In the genomic region with DNA sequence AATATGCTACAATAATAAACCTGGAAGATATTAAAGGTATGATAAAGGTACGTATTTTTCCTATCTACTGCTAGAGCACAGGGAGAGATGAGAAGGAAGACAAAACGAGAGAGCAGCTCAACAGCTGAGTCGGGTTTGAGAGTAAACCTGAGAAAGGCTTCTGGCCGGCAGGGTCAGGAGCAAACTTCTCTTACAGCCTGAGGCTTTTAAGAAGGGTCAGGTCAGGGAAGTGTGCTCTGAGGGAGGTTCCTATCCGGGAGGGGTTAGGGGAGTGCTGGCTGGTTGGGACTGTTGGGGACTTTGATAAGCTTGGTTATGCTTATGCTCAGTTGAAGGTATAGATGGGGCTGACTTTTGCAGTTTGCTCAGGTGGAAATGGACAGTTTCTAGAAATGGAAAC, we compare ENCODE assay signal across 19 cellular contexts.
DNase-seq lines count a peak whose midpoint lies in the region; ATAC-seq and TF ChIP-seq lines count a peak whose summit lies in the region.
"Had no signal": no experiment of that assay in that cellular context is flagged by ENCODE, and none has a peak within 500 bp of the region (broad histone marks: within the 10 kb centered on the region; RNA-seq: fewer than 3 reads in every experiment).

No MANE protein-coding gene starts in this region.

- H3K27me3 ChIP-seq in GM23338 (ENCODE audit: insufficient read depth) (no peaks in the 10 kb centered on the region), neuronal stem cell (ENCODE audit: control insufficient read depth in 3 of 3, insufficient read depth in 3 of 3, low read depth in 1 of 3, low read length in 3 of 3) (no peaks in the 10 kb centered on the region), WERI-Rb-1 (ENCODE audit: insufficient read depth, low read depth, severe bottlenecking) (no peaks in the 10 kb centered on the region)
- H3K27me3 ChIP-seq: BE2C, MG63 had no signal

- H3K27ac Mint-ChIP-seq in GM23338 = no peak overlapping the region
- H3K27ac Mint-ChIP-seq: CD4-positive, CD25-positive, alpha-beta regulatory T cell had no signal

- H3K4me2 ChIP-seq in GM23338 (no peak overlapping the region), neuronal stem cell (ENCODE audit: insufficient read depth, low read length, poor library complexity, severe bottlenecking) (no peak overlapping the region)
- H3K4me2 ChIP-seq: A549 had no signal

- ATAC-seq in GM23338 = peak; percentile 75
- ATAC-seq: A549 had no signal

- H3K4me1 ChIP-seq in GM23338 (ENCODE audit: insufficient read depth) (no peaks in the 10 kb centered on the region), neuronal stem cell (ENCODE audit: control insufficient read depth in 2 of 2, insufficient read depth in 1 of 2, low read depth in 1 of 2, low read length in 2 of 2) (no peaks in the 10 kb centered on the region)
- H3K4me1 ChIP-seq: A549, BE2C had no signal

- H3K9me3 Mint-ChIP-seq in GM23338 = no peaks in the 10 kb centered on the region

- H3K18ac ChIP-seq in neuronal stem cell (ENCODE audit: low read length) = no peak overlapping the region

- H3K9me3 ChIP-seq in neuronal stem cell (replicated peaks in 1 of 2; ENCODE audit: control insufficient read depth in 2 of 2, insufficient read depth in 1 of 2, low read depth in 1 of 2, low read length in 2 of 2) = no peaks in the 10 kb centered on the region
- no peaks in the 10 kb centered on the region for H3K9me3 ChIP-seq in WERI-Rb-1 (ENCODE audit: severe bottlenecking)
- H3K9me3 ChIP-seq: A549, BE2C, MG63 had no signal

- no peaks in the 10 kb centered on the region for H3K4me1 Mint-ChIP-seq in GM23338
- H3K4me1 Mint-ChIP-seq: CD4-positive, CD25-positive, alpha-beta regulatory T cell had no signal

- H2AFZ ChIP-seq in GM23338 (no peak overlapping the region), neuronal stem cell (ENCODE audit: low read length) (peak overlapping the region; percentile 5)

- no peaks in the 10 kb centered on the region for H3F3A ChIP-seq in GM23338 (replicated peaks; ENCODE audit: low read depth)

- H3K79me2 ChIP-seq in GM23338 (replicated peaks; ENCODE audit: insufficient read depth) = no peaks in the 10 kb centered on the region

- no peak overlapping the region for H2BK12ac ChIP-seq in neuronal stem cell (ENCODE audit: low read length)

- H3K27ac ChIP-seq in GM23338 (ENCODE audit: low read depth) (no peak overlapping the region), neuronal stem cell (replicated peaks; ENCODE audit: low read length) (no peak overlapping the region), WERI-Rb-1 (no peak overlapping the region)
- H3K27ac ChIP-seq: A549, RWPE1 had no signal

- H2BK5ac ChIP-seq in neuronal stem cell (ENCODE audit: low read length) = no peak overlapping the region

- H4K91ac ChIP-seq in neuronal stem cell (ENCODE audit: low read depth, low read length, poor library complexity) = no peak overlapping the region

- no peaks in the 10 kb centered on the region for H3K27me3 Mint-ChIP-seq in GM23338 (ENCODE audit: insufficient read depth, low read depth, poor library complexity)
- H3K27me3 Mint-ChIP-seq: CD4-positive, CD25-positive, alpha-beta regulatory T cell had no signal

- no peak overlapping the region for H2BK120ac ChIP-seq in neuronal stem cell (ENCODE audit: low read depth, low read length)

- H2BK15ac ChIP-seq in neuronal stem cell (ENCODE audit: low read length) = no peak overlapping the region

- TF ChIP-seq CTCF in GM23338 (conservative IDR thresholded peaks at IDR 0.05; ENCODE audit: low read depth in 2 of 2) (no peak), WERI-Rb-1 (IDR thresholded peaks at IDR 0.05; ENCODE audit: low read depth, low read length) (no peak)

- H3K36me3 ChIP-seq in GM23338 (ENCODE audit: insufficient read depth) = no peaks in the 10 kb centered on the region
- H3K36me3 ChIP-seq in neuronal stem cell (replicated peaks in 1 of 2; ENCODE audit: control insufficient read depth in 2 of 2, insufficient read depth in 2 of 2, low read length in 2 of 2) = no peaks in the 10 kb centered on the region
- H3K36me3 ChIP-seq in WERI-Rb-1 = no peaks in the 10 kb centered on the region
- H3K36me3 ChIP-seq: BE2C, MG63 had no signal

- peak; percentile 34 for DNase-seq in GM23338 (ENCODE audit: low spot score)
- DNase-seq in SK-N-DZ (ENCODE audit: low spot score) = peak; percentile 2
- peak; percentile 10 for DNase-seq in iPS-NIHi7 (ENCODE audit: extremely low spot score)
- no peak for DNase-seq in neuronal stem cell (ENCODE audit: low spot score)
- no peak for DNase-seq in WERI-Rb-1
- no peak for DNase-seq in activated CD8-positive, alpha-beta memory T cell treated with anti-CD3 and anti-CD28 coated beads, Interleukin-2, amount 50 U/mL, for 48 hours
- DNase-seq in NCI-H526 (lab: John Stamatoyannopoulos, UW) = no peak
- DNase-seq: BE2C; CD4-positive, CD25-positive, alpha-beta regulatory T cell; DMS79; MG63; NCI-H1417; NCI-H1694 treated with DMSO at 0.1 percent for 48 hours; NCI-H2081 treated with DMSO at 0.1 percent for 48 hours; NCI-H446; NCI-H526 treated with DMSO at 0.1 percent for 48 hours; SIG-M5 had no signal

- WGBS in neuronal stem cell (ENCODE audit: extremely low coverage in 2 of 2, insufficient read length in 2 of 2, insufficient replicate concordance in 1 of 2), 2 donors = no CpG with 5 or more reads among the region's 5 CpGs

- no peak overlapping the region for H3K4ac ChIP-seq in neuronal stem cell (ENCODE audit: low read length)

- no peak overlapping the region for H2AK5ac ChIP-seq in neuronal stem cell (ENCODE audit: low read depth, low read length)

- H4K20me1 ChIP-seq in GM23338 (replicated peaks; ENCODE audit: insufficient read depth) = no peaks in the 10 kb centered on the region

- H4K8ac ChIP-seq in neuronal stem cell (ENCODE audit: low read depth, low read length) = no peak overlapping the region

- no peak overlapping the region for H3K4me3 Mint-ChIP-seq in GM23338
- H3K4me3 Mint-ChIP-seq: CD4-positive, CD25-positive, alpha-beta regulatory T cell had no signal

- H3K79me1 ChIP-seq in neuronal stem cell (ENCODE audit: low read depth, low read length) = no peaks in the 10 kb centered on the region

- H3K36me3 Mint-ChIP-seq in GM23338 (ENCODE audit: low read depth) = no peaks in the 10 kb centered on the region
- H3K36me3 Mint-ChIP-seq: CD4-positive, CD25-positive, alpha-beta regulatory T cell had no signal

- no peak overlapping the region for H3K23ac ChIP-seq in neuronal stem cell (ENCODE audit: low read depth, low read length, poor library complexity)

- H3K9me2 ChIP-seq in GM23338 (ENCODE audit: insufficient read depth) = no peaks in the 10 kb centered on the region; the same call in 1 of the 2 replicates

- H3K4me3 ChIP-seq in GM23338 (no peak overlapping the region), neuronal stem cell (ENCODE audit: low read length in 2 of 2) (no peak overlapping the region), WERI-Rb-1 (ENCODE audit: low read depth, low read length) (no peak overlapping the region)
- H3K4me3 ChIP-seq: A549, MG63 had no signal

- no peak overlapping the region for H3K14ac ChIP-seq in neuronal stem cell (ENCODE audit: low read length)

- no peak overlapping the region for H3K9ac ChIP-seq in neuronal stem cell (ENCODE audit: low read depth, low read length, poor library complexity)

TF ChIP-seq in GM23338, 12 proteins besides CTCF, POLR2A, EP300 and RAD21 (continues in another document):
- TF ChIP-seq EZH2 (IDR thresholded peaks at IDR 0.05; ENCODE audit: low read depth, unreplicated experiment) (no peak), STAT1 (IDR thresholded peaks at IDR 0.05; ENCODE audit: unreplicated experiment) (no peak), CREB1 (CRISPR knock-in tag; IDR thresholded peaks at IDR 0.05; ENCODE audit: low read depth) (no peak)
- TF ChIP-seq, protein P1, sequence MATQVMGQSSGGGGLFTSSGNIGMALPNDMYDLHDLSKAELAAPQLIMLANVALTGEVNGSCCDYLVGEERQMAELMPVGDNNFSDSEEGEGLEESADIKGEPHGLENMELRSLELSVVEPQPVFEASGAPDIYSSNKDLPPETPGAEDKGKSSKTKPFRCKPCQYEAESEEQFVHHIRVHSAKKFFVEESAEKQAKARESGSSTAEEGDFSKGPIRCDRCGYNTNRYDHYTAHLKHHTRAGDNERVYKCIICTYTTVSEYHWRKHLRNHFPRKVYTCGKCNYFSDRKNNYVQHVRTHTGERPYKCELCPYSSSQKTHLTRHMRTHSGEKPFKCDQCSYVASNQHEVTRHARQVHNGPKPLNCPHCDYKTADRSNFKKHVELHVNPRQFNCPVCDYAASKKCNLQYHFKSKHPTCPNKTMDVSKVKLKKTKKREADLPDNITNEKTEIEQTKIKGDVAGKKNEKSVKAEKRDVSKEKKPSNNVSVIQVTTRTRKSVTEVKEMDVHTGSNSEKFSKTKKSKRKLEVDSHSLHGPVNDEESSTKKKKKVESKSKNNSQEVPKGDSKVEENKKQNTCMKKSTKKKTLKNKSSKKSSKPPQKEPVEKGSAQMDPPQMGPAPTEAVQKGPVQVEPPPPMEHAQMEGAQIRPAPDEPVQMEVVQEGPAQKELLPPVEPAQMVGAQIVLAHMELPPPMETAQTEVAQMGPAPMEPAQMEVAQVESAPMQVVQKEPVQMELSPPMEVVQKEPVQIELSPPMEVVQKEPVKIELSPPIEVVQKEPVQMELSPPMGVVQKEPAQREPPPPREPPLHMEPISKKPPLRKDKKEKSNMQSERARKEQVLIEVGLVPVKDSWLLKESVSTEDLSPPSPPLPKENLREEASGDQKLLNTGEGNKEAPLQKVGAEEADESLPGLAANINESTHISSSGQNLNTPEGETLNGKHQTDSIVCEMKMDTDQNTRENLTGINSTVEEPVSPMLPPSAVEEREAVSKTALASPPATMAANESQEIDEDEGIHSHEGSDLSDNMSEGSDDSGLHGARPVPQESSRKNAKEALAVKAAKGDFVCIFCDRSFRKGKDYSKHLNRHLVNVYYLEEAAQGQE (IDR thresholded peaks at IDR 0.05; ENCODE audit: unreplicated experiment) = no peak

Comparison
In these comparisons a context has a peak if more than half of its experiments do, and no peak if none do; other contexts are left out.
1. DNase-seq: peak in GM23338 (single experiment), SK-N-DZ (single experiment) and iPS-NIHi7 (single experiment); none in neuronal stem cell (single experiment), WERI-Rb-1 (single experiment), activated CD8-positive, alpha-beta memory T cell treated with anti-CD3 and anti-CD28 coated beads, Interleukin-2, amount 50 U/mL, for 48 hours (single experiment) and NCI-H526 (0 of 2).